25 cellular contexts compared by ENCODE assay signal in the genomic region with DNA sequence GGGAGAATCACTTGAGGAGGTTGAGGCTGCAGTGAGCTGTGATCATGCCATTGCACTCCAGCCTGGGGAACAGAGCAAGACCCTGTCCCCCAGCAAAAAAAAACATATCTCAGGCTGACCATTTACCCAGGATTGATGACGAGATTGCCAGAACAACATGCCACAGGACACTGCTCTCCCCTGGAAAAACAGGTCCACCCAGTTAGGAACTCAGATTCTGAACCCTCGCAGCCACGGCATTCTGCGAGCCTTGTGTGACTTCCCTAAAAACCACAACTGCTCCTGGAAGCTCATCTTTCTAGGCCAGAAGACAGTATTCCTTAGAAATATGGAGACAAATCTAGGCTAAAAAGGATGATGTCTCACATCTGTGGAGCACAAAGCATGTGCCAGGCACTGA. TPM values are rescaled to one million over a fixed set of nuclear protein-coding genes. Genes with fewer than 3 reads are reported as not detected.
DNase-seq lines count a peak whose midpoint lies in the region; ATAC-seq and TF ChIP-seq lines count a peak whose summit lies in the region.
"Had no signal": no experiment of that assay in that cellular context is flagged by ENCODE, and none has a peak within 500 bp of the region (broad histone marks: within the 10 kb centered on the region; RNA-seq: fewer than 3 reads in every experiment).

No MANE protein-coding gene starts in this region.

- H3K9me3 Mint-ChIP-seq in progenitor cell of endocrine pancreas (ENCODE audit: low read depth): no peaks in the 10 kb centered on the region
- H3K9me3 Mint-ChIP-seq: CD8-positive, alpha-beta T cell; T-cell had no signal

- H3K4me3 ChIP-seq in epithelial cell of esophagus (ENCODE audit: low read length) (no peak overlapping the region), mucosa of descending colon (no peak overlapping the region)
- H3K4me3 ChIP-seq: BLaER1 treated with 17β-estradiol and CSF1 and Interleukin-3, amounts not matched to agents 10 nM and 100 nM; GM23248 had no signal

- DNase-seq in HT-29 (ENCODE audit: low spot score) (peak; percentile 23), epithelial cell of esophagus (ENCODE audit: low read depth) (peak; percentile 39), progenitor cell of endocrine pancreas (ENCODE audit: low spot score, unreplicated experiment) (no peak), mucosa of descending colon (no peak), HUDEP-2 (lab: John Stamatoyannopoulos, UW; ENCODE audit: unreplicated experiment in 76 of 76) (no peak), NCI-H345 (lab: John Stamatoyannopoulos, UW) (no peak)
- DNase-seq: CD8-positive, alpha-beta T cell; DMS 273 treated with DMSO at 0.1 percent for 48 hours; DMS79; EL; GF-D8; GM23248; H7; IMR-90; KG1; NCI-H1048; NCI-H1417; NCI-H1694; NCI-H2029 treated with DMSO at 0.1 percent for 48 hours; NCI-H526 treated with DMSO at 0.1 percent for 48 hours; SHP77 treated with DMSO at 0.1 percent for 48 hours; T-cell had no signal

- H3K9me3 ChIP-seq in mucosa of descending colon: no peaks in the 10 kb centered on the region
- H3K9me3 ChIP-seq: BLaER1 treated with 17β-estradiol and CSF1 and Interleukin-3, amounts not matched to agents 10 nM and 100 nM had no signal

- intact Hi-C loops in mucosa of descending colon (cut with DNase I, micrococcal nuclease): no loop called here

- peak overlapping the region; percentile 87 for H3K27ac Mint-ChIP-seq in progenitor cell of endocrine pancreas
- H3K27ac Mint-ChIP-seq: CD8-positive, alpha-beta T cell; T-cell had no signal

- H3K36me3 Mint-ChIP-seq in progenitor cell of endocrine pancreas (ENCODE audit: insufficient read depth): peaks cover 13% of the 10 kb centered on the region

- no peaks in the 10 kb centered on the region for H3K36me3 ChIP-seq in mucosa of descending colon (ENCODE audit: low read depth)

- peaks cover 5% of the 10 kb centered on the region for H3K4me1 Mint-ChIP-seq in progenitor cell of endocrine pancreas (ENCODE audit: low read depth)
- H3K4me1 Mint-ChIP-seq: T-cell had no signal

- TF ChIP-seq CTCF in C4-2B (conservative IDR thresholded peaks at IDR 0.05) (no peak), epithelial cell of esophagus (IDR thresholded peaks at IDR 0.05; ENCODE audit: insufficient read depth, low read depth, low read length, missing control alignments) (no peak), progenitor cell of endocrine pancreas (IDR thresholded peaks at IDR 0.05; ENCODE audit: unreplicated experiment) (no peak), mucosa of descending colon (IDR thresholded peaks at IDR 0.05) (no peak)

- H3K4me1 ChIP-seq in mucosa of descending colon (ENCODE audit: low read depth): no peaks in the 10 kb centered on the region

- no peak overlapping the region for H3K4me3 Mint-ChIP-seq in progenitor cell of endocrine pancreas (ENCODE audit: low read depth)
- H3K4me3 Mint-ChIP-seq: CD8-positive, alpha-beta T cell; T-cell had no signal

- peak overlapping the region; percentile 5; the same call in 1 of the 2 replicates for H3K27ac ChIP-seq in C4-2B
- H3K27ac ChIP-seq: BLaER1 treated with 17β-estradiol and CSF1 and Interleukin-3, amounts not matched to agents 10 nM and 100 nM; GM23248 had no signal

- H3K27me3 Mint-ChIP-seq in progenitor cell of endocrine pancreas: no peaks in the 10 kb centered on the region
- H3K27me3 Mint-ChIP-seq: T-cell had no signal

- ATAC-seq in mucosa of descending colon: no peak
- ATAC-seq: CD8-positive, alpha-beta T cell; Panc1; T-cell had no signal

RNA-seq across cellular contexts. Expression of a gene that starts 42.1 kb away (rescaled TPM):
- 2.0 TPM in 2 replicates for total RNA-seq in HT-29 (2014; rRNA removed; shearing (Covaris generic))
- total RNA-seq in progenitor cell of endocrine pancreas (11.2 and 11.5 TPM in 2 replicates), mucosa of descending colon (1 to 10 TPM; 2.3 to 3.7 (median 2.7) TPM)

Comparison
In these comparisons a context has a peak if more than half of its experiments do, and no peak if none do; other contexts are left out.
1. DNase-seq: peak in HT-29 (single experiment) and epithelial cell of esophagus (single experiment); none in progenitor cell of endocrine pancreas (single experiment), mucosa of descending colon (0 of 3), HUDEP-2 (0 of 76) and NCI-H345 (single experiment).